Comparison of ENCODE assay signal across 6 cellular contexts in genomic region chr19:10568444-10568825, GRCh38.
A peak's percentile ranks its signal among the peaks of the same experiment; 100 is the strongest.
DNase-seq lines count a peak whose midpoint lies in the region; ATAC-seq and TF ChIP-seq lines count a peak whose summit lies in the region.

No MANE protein-coding gene starts in this region.

- peak; percentile 39 to 46 for DNase-seq in activated CD4-positive, alpha-beta T cell treated with anti-CD3 and anti-CD28 coated beads, Interleukin-2, amount 50 U/mL, for 4 hours
- DNase-seq in iris pigment epithelial cell (ENCODE audit: low read depth) (peak; percentile 42), tibial artery (peak in 1 of 2 donors; percentile 37), cerebellar nuclear complex (lab: John Stamatoyannopoulos, UW) (no peak)

- peak; percentile 1 for ATAC-seq in HG02623 (IDR thresholded peaks at IDR 0.05; ENCODE audit: unreplicated experiment)

- intact Hi-C loops in tibial artery (cut with DNase I; ENCODE audit: low total_unique reads) = loop anchor here (5.0 to 10.0 kb wide), 2 partner anchors 66 to 164 kb away; partner anchors contain the start of genes CDC37 and KEAP1

- no peaks in the 10 kb centered on the region for H3K9me3 ChIP-seq in tibial artery

- H3K27ac ChIP-seq in C4-2B = peak overlapping the region; percentile 90
- peak overlapping the region; percentile 91 to 92 for H3K27ac ChIP-seq in tibial artery

- peaks cover 0 to 45% (median 35%) of the 10 kb centered on the region in 4 donors for H3K4me1 ChIP-seq in tibial artery

- peaks cover 0 to 5% (median 0%) of the 10 kb centered on the region in 3 donors for H3K36me3 ChIP-seq in tibial artery

- H3K27me3 ChIP-seq in tibial artery = no peaks in the 10 kb centered on the region

- peak overlapping the region; percentile 85 to 93 for H3K4me3 ChIP-seq in tibial artery

- TF ChIP-seq CTCF in C4-2B (conservative IDR thresholded peaks at IDR 0.05) (peak; percentile 36), tibial artery (IDR thresholded peaks at IDR 0.05) (no peak)

Comparison
In these comparisons a context has a peak if more than half of its experiments do, and no peak if none do; other contexts are left out.
1. DNase-seq: peak in activated CD4-positive, alpha-beta T cell treated with anti-CD3 and anti-CD28 coated beads, Interleukin-2, amount 50 U/mL, for 4 hours (2 of 2) and iris pigment epithelial cell (single experiment); none in cerebellar nuclear complex (0 of 2).